10 cellular contexts compared by ENCODE assay signal in genomic region chr2:27249891-27250651, GRCh38. TPM values are rescaled to one million over a fixed set of nuclear protein-coding genes. Genes with fewer than 3 reads are reported as not detected.
DNase-seq lines count a peak whose midpoint lies in the region; ATAC-seq, FAIRE-seq and TF ChIP-seq lines count a peak whose summit lies in the region.
"Had no signal": no experiment of that assay in that cellular context is flagged by ENCODE, and none has a peak within 500 bp of the region (broad histone marks: within the 10 kb centered on the region; RNA-seq: fewer than 3 reads in every experiment).

No MANE protein-coding gene starts in this region.

- intact Hi-C loops in left lung (cut with DNase I): no loop called here
- intact Hi-C loops in sigmoid colon (cut with DNase I): no loop called here

- TF ChIP-seq EP300 in sigmoid colon (IDR thresholded peaks at IDR 0.05): no peak

- no peak overlapping the region for H3K27ac ChIP-seq in HL-60 (replicated peaks)
- no peak overlapping the region for H3K27ac ChIP-seq in left lung
- H3K27ac ChIP-seq in sigmoid colon: no peak overlapping the region
- H3K27ac ChIP-seq: skin epidermis had no signal

- H3K4me1 ChIP-seq in left lung: peaks cover 0 to 6% of the 10 kb centered on the region in 2 donors
- H3K4me1 ChIP-seq in sigmoid colon: peaks cover 0 to 10% (median 5%) of the 10 kb centered on the region in 4 donors

- 10 to 25% methylated on average over 22 of the region's 22 CpGs for WGBS in sigmoid colon, 2 donors

- TF ChIP-seq CTCF in HL-60 (IDR thresholded peaks at IDR 0.05; ENCODE audit: insufficient read depth, low read length): peak; percentile 66
- peak; percentile 82 for TF ChIP-seq CTCF in bronchial epithelial cell (IDR thresholded peaks at IDR 0.05; ENCODE audit: insufficient read depth, low read length, severe bottlenecking)
- peak; percentile 46 to 50 for TF ChIP-seq CTCF in left lung (IDR thresholded peaks at IDR 0.05)
- peak in 1 of 4 experiments; percentile 13 for TF ChIP-seq CTCF in sigmoid colon (IDR thresholded peaks at IDR 0.05)

- H3K9me3 ChIP-seq in left lung (no peaks in the 10 kb centered on the region), sigmoid colon (no peaks in the 10 kb centered on the region)

- no peaks in the 10 kb centered on the region for H3K36me3 ChIP-seq in bronchial epithelial cell (ENCODE audit: control insufficient read depth, insufficient read depth, low read length)
- H3K36me3 ChIP-seq in left lung: no peaks in the 10 kb centered on the region
- no peaks in the 10 kb centered on the region for H3K36me3 ChIP-seq in sigmoid colon

- FAIRE-seq in bronchial epithelial cell (lab: Jason Lieb, UNC): no peak

- H3K4me3 ChIP-seq in HL-60 (replicated peaks; ENCODE audit: insufficient read depth, low read length): no peak overlapping the region
- no peak overlapping the region for H3K4me3 ChIP-seq in bronchial epithelial cell (ENCODE audit: low read depth, low read length)
- H3K4me3 ChIP-seq in left lung: no peak overlapping the region
- H3K4me3 ChIP-seq in sigmoid colon: no peak overlapping the region
- H3K4me3 ChIP-seq: skin epidermis had no signal

- ATAC-seq in left lung (peak; percentile 97), HG02970 (IDR thresholded peaks at IDR 0.05; ENCODE audit: low FRiP score, unreplicated experiment) (no peak)

- H3K27me3 ChIP-seq in HL-60 (ENCODE audit: insufficient read depth, poor library complexity, severe bottlenecking) (peaks cover 6% of the 10 kb centered on the region), bronchial epithelial cell (ENCODE audit: control insufficient read depth, insufficient read depth, low read length) (peaks cover 3% of the 10 kb centered on the region), left lung (peaks cover 0 to 56% of the 10 kb centered on the region in 2 donors), sigmoid colon (peaks cover 0 to 32% (median 3%) of the 10 kb centered on the region in 3 donors)

- DNase-seq in CMK (ENCODE audit: low read depth) (peak; percentile 50), HL-60 (ENCODE audit: low read depth in 1 of 2, low spot score in 1 of 2) (peak; percentile 38 to 68), T follicular helper cell (ENCODE audit: low read depth) (peak; percentile 25), bronchial epithelial cell (ENCODE audit: low read depth) (peak; percentile 27), left lung (peak in 1 of 2 donors; percentile 86), sigmoid colon (no peak)
- peak; percentile 30 for DNase-seq in stimulated activated CD8-positive, alpha-beta memory T cell treated with anti-CD3 and anti-CD28 coated beads, Interleukin-4, amount 100 ng/mL, for 24 hours (ENCODE audit: low read depth)

- TF ChIP-seq POLR2A in sigmoid colon (IDR thresholded peaks at IDR 0.05): no peak

RNA-seq across cellular contexts. Expression of gene SLC30A3, which starts 12.8 kb away (rescaled TPM):
- total RNA-seq in bronchial epithelial cell: not detected in 2 replicates
- under 1 TPM; 0.39 to 0.64 TPM for total RNA-seq in left lung
- 1 to 10 TPM in 1 of 4 donors, under 1 TPM in 2, not detected in 1; 0.28 to 1.1 (median 0.68) TPM for total RNA-seq in sigmoid colon
- polyA plus RNA-seq in sigmoid colon: under 1 TPM in 2 of 3 donors, not detected in 1; 0.10 to 0.60 TPM
- total RNA-seq: M059J had no signal

RNA-seq across cellular contexts. Expression of gene DNAJC5G, which starts 25.2 kb away (rescaled TPM):
- total RNA-seq in bronchial epithelial cell (not detected in 2 replicates), left lung (not detected), sigmoid colon (1 to 10 TPM in 1 of 4 donors, under 1 TPM in 1, not detected in 2; 0.71 to 1.7 TPM)
- polyA plus RNA-seq in sigmoid colon: not detected
- total RNA-seq: M059J had no signal

RNA-seq across cellular contexts. Expression of gene TRIM54, which starts 32.2 kb away (rescaled TPM):
- total RNA-seq in bronchial epithelial cell (not detected in 2 replicates), left lung (under 1 TPM in 1 of 2 donors, not detected in 1; 0.17 TPM), sigmoid colon (under 1 TPM in 1 of 4 donors, not detected in 3; 0.41 TPM)
- under 1 TPM in 2 of 3 donors, not detected in 1; 0.16 to 0.46 TPM for polyA plus RNA-seq in sigmoid colon

RNA-seq across cellular contexts. Expression of gene CAD, which starts 32.9 kb away (rescaled TPM):
- total RNA-seq in bronchial epithelial cell (21.6 and 24.3 TPM in 2 replicates), left lung (10 to 100 TPM; 31.1 to 51.2 TPM), sigmoid colon (10 to 100 TPM in 3 of 4 donors, 1 to 10 TPM in 1; 9.1 to 25.2 (median 17.1) TPM)
- polyA plus RNA-seq in sigmoid colon: 10 to 100 TPM in 1 of 3 donors, 1 to 10 TPM in 2; 1.8 to 27.4 (median 3.0) TPM

RNA-seq across cellular contexts. Expression of gene SLC5A6, which starts 38.0 kb away (rescaled TPM):
- total RNA-seq in bronchial epithelial cell: 6.3 and 21.1 TPM in 2 replicates
- total RNA-seq in left lung: 10 to 100 TPM; 27.3 to 43.7 TPM
- 10 to 100 TPM in 3 of 4 donors, 1 to 10 TPM in 1; 7.2 to 15.5 (median 12.9) TPM for total RNA-seq in sigmoid colon
- polyA plus RNA-seq in sigmoid colon: 10 to 100 TPM in 1 of 3 donors, 1 to 10 TPM in 2; 2.4 to 26.7 (median 3.5) TPM
